ENCODE assay signal across 8 cellular contexts in the genomic region with DNA sequence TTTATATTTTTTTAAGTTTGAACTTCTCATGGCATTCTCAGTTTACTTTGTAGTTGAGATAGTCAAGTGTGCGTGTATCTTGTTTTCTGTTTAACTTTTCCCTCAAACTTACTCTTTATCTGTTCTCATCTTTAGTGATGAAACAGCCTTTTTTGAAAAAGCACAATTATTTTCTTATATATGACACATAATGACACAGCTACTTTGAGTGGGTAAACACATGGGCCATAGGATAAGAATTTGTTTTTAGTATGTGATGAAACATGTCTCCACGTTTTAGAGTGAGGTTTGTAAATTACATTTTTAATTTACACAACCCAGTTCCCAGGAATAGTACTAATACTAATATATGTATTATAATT. TPM values are rescaled to one million over a fixed set of nuclear protein-coding genes. Genes with fewer than 3 reads are reported as not detected.
DNase-seq lines count a peak whose midpoint lies in the region.

No MANE protein-coding gene starts in this region.

- peak overlapping the region; percentile 98 for H3K4me3 Mint-ChIP-seq in activated CD4-positive, alpha-beta T cell treated with anti-CD3 and anti-CD28 coated beads, Interleukin-2, amount 10 ng/mL, durations not matched to agents 24 days and 14 days
- peak overlapping the region; percentile 97 for H3K4me3 Mint-ChIP-seq in activated T-helper 2 cell treated with anti-CD3 and anti-CD28 coated beads, Interferon-gamma antibody, Interleukin-2, Interleukin-4, amounts not matched to agents 10 μg/mL and 5 μg/mL and 100 μg/mL, durations not matched to agents 14 hours and 24 hours and 36 hours (ENCODE audit: low read depth)

- H3K4me1 ChIP-seq in iPS-18a (ENCODE audit: control insufficient read depth, low read depth, low read length) (peaks cover 52% of the 10 kb centered on the region), stomach smooth muscle (ENCODE audit: control insufficient read depth, insufficient read depth, low read length) (peaks cover 2% of the 10 kb centered on the region)

- no peaks in the 10 kb centered on the region for H3K27me3 ChIP-seq in iPS-18a (ENCODE audit: control insufficient read depth, insufficient read depth, low read length)
- no peaks in the 10 kb centered on the region for H3K27me3 ChIP-seq in stomach smooth muscle (ENCODE audit: control insufficient read depth in 1 of 2, insufficient read depth in 2 of 2, low read length in 2 of 2)

- no peak overlapping the region for H3K27ac Mint-ChIP-seq in activated CD4-positive, alpha-beta T cell treated with anti-CD3 and anti-CD28 coated beads, Interleukin-2, amount 10 ng/mL, durations not matched to agents 24 days and 14 days
- no peak overlapping the region for H3K27ac Mint-ChIP-seq in activated T-helper 2 cell treated with anti-CD3 and anti-CD28 coated beads, Interferon-gamma antibody, Interleukin-2, Interleukin-4, amounts not matched to agents 10 μg/mL and 5 μg/mL and 100 μg/mL, durations not matched to agents 14 hours and 24 hours and 36 hours

- H3K27ac ChIP-seq in iPS-18a (ENCODE audit: low read length), result no peak overlapping the region
- H3K27ac ChIP-seq in stomach smooth muscle (ENCODE audit: low read length), result peak overlapping the region; percentile 3

- intact Hi-C loops in activated CD4-positive, alpha-beta T cell treated with anti-CD3 and anti-CD28 coated beads, Interleukin-2, amount 10 ng/mL, durations not matched to agents 24 days and 14 days (cut with micrococcal nuclease), result loop anchor here (5.0 kb wide), 6 partner anchors 57 to 1528 kb away; a partner anchor contains a TSS
- intact Hi-C loops in activated T-helper 2 cell treated with anti-CD3 and anti-CD28 coated beads, Interferon-gamma antibody, Interleukin-2, Interleukin-4, amounts not matched to agents 10 μg/mL and 5 μg/mL and 100 μg/mL, durations not matched to agents 14 hours and 24 hours and 36 hours (cut with micrococcal nuclease), result loop anchor here (5.0 to 10.0 kb wide), 6 partner anchors 143 to 1528 kb away; a partner anchor contains a TSS

- H3K9me3 ChIP-seq in iPS-18a (ENCODE audit: control insufficient read depth, low read depth, low read length), result no peaks in the 10 kb centered on the region
- no peaks in the 10 kb centered on the region for H3K9me3 ChIP-seq in stomach smooth muscle (ENCODE audit: control insufficient read depth in 2 of 2, low read length in 2 of 2)

- peaks cover 8% of the 10 kb centered on the region for H3K36me3 Mint-ChIP-seq in activated CD4-positive, alpha-beta T cell treated with anti-CD3 and anti-CD28 coated beads, Interleukin-2, amount 10 ng/mL, durations not matched to agents 24 days and 14 days (ENCODE audit: low read depth)
- peaks cover 4% of the 10 kb centered on the region for H3K36me3 Mint-ChIP-seq in activated T-helper 2 cell treated with anti-CD3 and anti-CD28 coated beads, Interferon-gamma antibody, Interleukin-2, Interleukin-4, amounts not matched to agents 10 μg/mL and 5 μg/mL and 100 μg/mL, durations not matched to agents 14 hours and 24 hours and 36 hours (ENCODE audit: low read depth)

- peak overlapping the region; percentile 4 for H3K9ac ChIP-seq in iPS-18a (ENCODE audit: low read length)
- peak overlapping the region; percentile 64 to 85 for H3K9ac ChIP-seq in stomach smooth muscle (ENCODE audit: low read length in 2 of 2)

- H3K4me3 ChIP-seq in iPS-18a (ENCODE audit: low read length) (peak overlapping the region; percentile 95), stomach smooth muscle (ENCODE audit: low read length in 2 of 2) (peak overlapping the region; percentile 88 to 95)

- DNase-seq in activated CD4-positive, alpha-beta T cell treated with anti-CD3 and anti-CD28 coated beads, Interleukin-2, amount 10 ng/mL, durations not matched to agents 24 days and 14 days, result no peak
- DNase-seq in activated CD4-positive, alpha-beta T cell treated with anti-CD3 and anti-CD28 coated beads, Interleukin-2, amount 50 U/mL, for 4 hours, result no peak
- DNase-seq in activated T-helper 2 cell treated with anti-CD3 and anti-CD28 coated beads, Interferon-gamma antibody, Interleukin-2, Interleukin-4, amounts not matched to agents 10 μg/mL and 5 μg/mL and 100 μg/mL, durations not matched to agents 14 hours and 24 hours and 36 hours (ENCODE audit: low spot score), result no peak
- no peak for DNase-seq in NCI-H1417 treated with DMSO at 0.1 percent for 48 hours (lab: John Stamatoyannopoulos, UW)
- no peak for DNase-seq in LoVo (ENCODE audit: low spot score)
- no peak for DNase-seq in stimulated activated naive CD4-positive, alpha-beta T cell (lab: John Stamatoyannopoulos, UW)

- H3K27me3 Mint-ChIP-seq in activated CD4-positive, alpha-beta T cell treated with anti-CD3 and anti-CD28 coated beads, Interleukin-2, amount 10 ng/mL, durations not matched to agents 24 days and 14 days, result peaks cover 3% of the 10 kb centered on the region
- peaks cover 6% of the 10 kb centered on the region for H3K27me3 Mint-ChIP-seq in activated T-helper 2 cell treated with anti-CD3 and anti-CD28 coated beads, Interferon-gamma antibody, Interleukin-2, Interleukin-4, amounts not matched to agents 10 μg/mL and 5 μg/mL and 100 μg/mL, durations not matched to agents 14 hours and 24 hours and 36 hours (ENCODE audit: low read depth)

- H3K4me1 Mint-ChIP-seq in activated CD4-positive, alpha-beta T cell treated with anti-CD3 and anti-CD28 coated beads, Interleukin-2, amount 10 ng/mL, durations not matched to agents 24 days and 14 days, result peaks cover 38% of the 10 kb centered on the region
- H3K4me1 Mint-ChIP-seq in activated T-helper 2 cell treated with anti-CD3 and anti-CD28 coated beads, Interferon-gamma antibody, Interleukin-2, Interleukin-4, amounts not matched to agents 10 μg/mL and 5 μg/mL and 100 μg/mL, durations not matched to agents 14 hours and 24 hours and 36 hours (ENCODE audit: low read depth), result peaks cover 35% of the 10 kb centered on the region

- no peaks in the 10 kb centered on the region for H3K9me3 Mint-ChIP-seq in activated CD4-positive, alpha-beta T cell treated with anti-CD3 and anti-CD28 coated beads, Interleukin-2, amount 10 ng/mL, durations not matched to agents 24 days and 14 days
- no peaks in the 10 kb centered on the region for H3K9me3 Mint-ChIP-seq in activated T-helper 2 cell treated with anti-CD3 and anti-CD28 coated beads, Interferon-gamma antibody, Interleukin-2, Interleukin-4, amounts not matched to agents 10 μg/mL and 5 μg/mL and 100 μg/mL, durations not matched to agents 14 hours and 24 hours and 36 hours

- H3K36me3 ChIP-seq in iPS-18a (ENCODE audit: control insufficient read depth, low read depth, low read length) (no peaks in the 10 kb centered on the region), stomach smooth muscle (ENCODE audit: control insufficient read depth in 2 of 2, insufficient read depth in 2 of 2, low read length in 2 of 2) (no peaks in the 10 kb centered on the region)

RNA-seq across cellular contexts. Expression of a gene that starts 3.2 kb away (rescaled TPM):
- total RNA-seq in activated CD4-positive, alpha-beta T cell treated with anti-CD3 and anti-CD28 coated beads, Interleukin-2, amount 10 ng/mL, durations not matched to agents 24 days and 14 days, result 18.0 and 18.3 TPM in 2 replicates
- total RNA-seq in activated T-helper 2 cell treated with anti-CD3 and anti-CD28 coated beads, Interferon-gamma antibody, Interleukin-2, Interleukin-4, amounts not matched to agents 10 μg/mL and 5 μg/mL and 100 μg/mL, durations not matched to agents 14 hours and 24 hours and 36 hours, result 18.0 and 18.2 TPM in 2 replicates
